Comparison of ENCODE assay signal across 2 cellular contexts in the genomic region with DNA sequence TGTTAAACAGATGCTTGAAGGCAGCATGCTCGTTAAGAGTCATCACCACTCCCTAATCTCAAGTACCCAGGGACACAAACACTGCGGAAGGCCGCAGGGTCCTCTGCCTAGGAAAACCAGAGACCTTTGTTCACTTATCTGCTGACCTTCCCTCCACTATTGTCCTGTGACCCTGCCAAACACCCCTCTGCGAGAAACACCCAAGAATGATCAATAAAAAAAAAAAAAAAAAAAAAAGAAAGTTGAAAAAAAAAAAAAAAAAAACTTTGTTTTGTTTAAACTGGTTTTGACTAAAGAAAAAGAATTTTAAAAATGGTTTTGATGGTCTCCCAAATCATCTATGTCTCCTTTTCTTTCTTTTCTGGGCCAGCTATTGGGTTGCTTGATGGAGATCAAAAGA.
TF ChIP-seq lines count a peak whose summit lies in the region.
"Not testable (repeated sequence)": the region's sequence is repeated elsewhere in the genome, so short reads cannot be mapped to it uniquely, and the experiment has no call there.

No MANE protein-coding gene starts in this region.

TF ChIP-seq in K562, 482 proteins besides CTCF, POLR2A, EP300 and RAD21:
- TF ChIP-seq NFIC (IDR thresholded peaks at IDR 0.05) (0 out of 2 replicates have a peak, but pooled peaks have one; percentile 5), KDM1A (IDR thresholded peaks at IDR 0.05) (peak in 1 of 2 experiments; percentile 29; a peak in 2 of 4 replicates), CBFA2T3 (IDR thresholded peaks at IDR 0.05) (peak; percentile 68), ARID1B (IDR thresholded peaks at IDR 0.05) (peak; percentile 31; the same call in 1 of the 2 replicates), CBFA2T2 (conservative IDR thresholded peaks at IDR 0.05) (peak; percentile 48), SMARCE1 (IDR thresholded peaks at IDR 0.05) (0 out of 2 replicates have a peak, but pooled peaks have one; percentile 38), NCOR1 (IDR thresholded peaks at IDR 0.05) (peak; percentile 40; the same call in 1 of the 2 replicates), DPF2 (IDR thresholded peaks at IDR 0.05) (peak; percentile 70; the same call in 1 of the 2 replicates), SMARCA4 (IDR thresholded peaks at IDR 0.05) (peak; percentile 60; the same call in 1 of the 2 replicates), ZNF384 (IDR thresholded peaks at IDR 0.05; ENCODE audit: low read depth, low read length) (0 out of 2 replicates have a peak, but pooled peaks have one; percentile 12), SOX6 (IDR thresholded peaks at IDR 0.05) (peak; percentile 61), DMBX1 (CRISPR knock-in tag; IDR thresholded peaks at IDR 0.05; ENCODE audit: borderline replicate concordance) (0 out of 2 replicates have a peak, but pooled peaks have one; percentile 28)
- TF ChIP-seq, protein P1, sequence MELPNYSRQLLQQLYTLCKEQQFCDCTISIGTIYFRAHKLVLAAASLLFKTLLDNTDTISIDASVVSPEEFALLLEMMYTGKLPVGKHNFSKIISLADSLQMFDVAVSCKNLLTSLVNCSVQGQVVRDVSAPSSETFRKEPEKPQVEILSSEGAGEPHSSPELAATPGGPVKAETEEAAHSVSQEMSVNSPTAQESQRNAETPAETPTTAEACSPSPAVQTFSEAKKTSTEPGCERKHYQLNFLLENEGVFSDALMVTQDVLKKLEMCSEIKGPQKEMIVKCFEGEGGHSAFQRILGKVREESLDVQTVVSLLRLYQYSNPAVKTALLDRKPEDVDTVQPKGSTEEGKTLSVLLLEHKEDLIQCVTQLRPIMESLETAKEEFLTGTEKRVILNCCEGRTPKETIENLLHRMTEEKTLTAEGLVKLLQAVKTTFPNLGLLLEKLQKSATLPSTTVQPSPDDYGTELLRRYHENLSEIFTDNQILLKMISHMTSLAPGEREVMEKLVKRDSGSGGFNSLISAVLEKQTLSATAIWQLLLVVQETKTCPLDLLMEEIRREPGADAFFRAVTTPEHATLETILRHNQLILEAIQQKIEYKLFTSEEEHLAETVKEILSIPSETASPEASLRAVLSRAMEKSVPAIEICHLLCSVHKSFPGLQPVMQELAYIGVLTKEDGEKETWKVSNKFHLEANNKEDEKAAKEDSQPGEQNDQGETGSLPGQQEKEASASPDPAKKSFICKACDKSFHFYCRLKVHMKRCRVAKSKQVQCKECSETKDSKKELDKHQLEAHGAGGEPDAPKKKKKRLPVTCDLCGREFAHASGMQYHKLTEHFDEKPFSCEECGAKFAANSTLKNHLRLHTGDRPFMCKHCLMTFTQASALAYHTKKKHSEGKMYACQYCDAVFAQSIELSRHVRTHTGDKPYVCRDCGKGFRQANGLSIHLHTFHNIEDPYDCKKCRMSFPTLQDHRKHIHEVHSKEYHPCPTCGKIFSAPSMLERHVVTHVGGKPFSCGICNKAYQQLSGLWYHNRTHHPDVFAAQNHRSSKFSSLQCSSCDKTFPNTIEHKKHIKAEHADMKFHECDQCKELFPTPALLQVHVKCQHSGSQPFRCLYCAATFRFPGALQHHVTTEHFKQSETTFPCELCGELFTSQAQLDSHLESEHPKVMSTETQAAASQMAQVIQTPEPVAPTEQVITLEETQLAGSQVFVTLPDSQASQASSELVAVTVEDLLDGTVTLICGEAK (IDR thresholded peaks at IDR 0.05), result peak; percentile 77
- TF ChIP-seq, protein P1 (CRISPR knock-in tag; IDR thresholded peaks at IDR 0.05), result peak; percentile 76
- TF ChIP-seq, protein P2, sequence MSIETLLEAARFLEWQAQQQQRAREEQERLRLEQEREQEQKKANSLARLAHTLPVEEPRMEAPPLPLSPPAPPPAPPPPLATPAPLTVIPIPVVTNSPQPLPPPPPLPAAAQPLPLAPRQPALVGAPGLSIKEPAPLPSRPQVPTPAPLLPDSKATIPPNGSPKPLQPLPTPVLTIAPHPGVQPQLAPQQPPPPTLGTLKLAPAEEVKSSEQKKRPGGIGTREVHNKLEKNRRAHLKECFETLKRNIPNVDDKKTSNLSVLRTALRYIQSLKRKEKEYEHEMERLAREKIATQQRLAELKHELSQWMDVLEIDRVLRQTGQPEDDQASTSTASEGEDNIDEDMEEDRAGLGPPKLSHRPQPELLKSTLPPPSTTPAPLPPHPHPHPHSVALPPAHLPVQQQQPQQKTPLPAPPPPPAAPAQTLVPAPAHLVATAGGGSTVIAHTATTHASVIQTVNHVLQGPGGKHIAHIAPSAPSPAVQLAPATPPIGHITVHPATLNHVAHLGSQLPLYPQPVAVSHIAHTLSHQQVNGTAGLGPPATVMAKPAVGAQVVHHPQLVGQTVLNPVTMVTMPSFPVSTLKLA (conservative IDR thresholded peaks at IDR 0.05), result 0 out of 4 replicates have a peak, but pooled peaks of 1 of the 2 experiments have one; percentile 21

TF ChIP-seq in HepG2, 621 proteins besides CTCF, POLR2A, EP300 and RAD21:
- not testable (repeated sequence) for TF ChIP-seq SOX6, SOX13 (IDR thresholded peaks at IDR 0.05)
- TF ChIP-seq SOX6 (CRISPR knock-in tag; IDR thresholded peaks at IDR 0.05) (peak; percentile 53), BCL6 (CRISPR knock-in tag; IDR thresholded peaks at IDR 0.05) (peak; percentile 65; the same call in 1 of the 2 replicates), SOX13 (CRISPR knock-in tag; conservative IDR thresholded peaks at IDR 0.05 in 1 of 2, IDR thresholded peaks at IDR 0.05 in 1 of 2) (peak in 1 of 2 experiments; percentile 31; a peak in 1 of 4 replicates)
